Comparison of ENCODE assay signal across 9 cellular contexts in the genomic region with DNA sequence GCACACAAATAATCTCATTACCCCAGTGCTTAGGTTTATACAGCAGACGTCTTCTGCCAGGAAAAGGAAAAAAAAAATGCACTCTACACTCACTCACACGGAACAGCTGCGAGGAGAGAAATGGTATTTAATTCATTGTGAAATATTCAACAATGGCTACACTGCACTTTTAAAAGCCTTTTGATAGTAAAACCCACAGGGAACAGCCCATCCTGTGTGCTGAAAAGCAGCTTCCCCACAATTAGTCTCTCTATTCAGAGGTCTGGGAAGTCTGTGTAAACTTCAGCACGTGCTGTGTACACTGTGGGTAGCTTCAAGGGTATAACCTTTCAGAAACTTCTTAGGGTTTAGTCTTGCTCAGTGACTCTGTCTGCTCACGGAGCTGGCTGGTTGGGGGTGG. TPM values are rescaled to one million over a fixed set of nuclear protein-coding genes. Genes with fewer than 3 reads are reported as not detected.
DNase-seq lines count a peak whose midpoint lies in the region; ATAC-seq, FAIRE-seq and TF ChIP-seq lines count a peak whose summit lies in the region.
"Had no signal": no experiment of that assay in that cellular context is flagged by ENCODE, and none has a peak within 500 bp of the region (broad histone marks: within the 10 kb centered on the region; RNA-seq: fewer than 3 reads in every experiment).

No MANE protein-coding gene starts in this region.

- peak; percentile 14 for DNase-seq in NCI-H2196 (lab: John Stamatoyannopoulos, UW; ENCODE audit: unreplicated experiment)
- DNase-seq in NCI-H2196 treated with DMSO at 0.1 percent for 48 hours (lab: John Stamatoyannopoulos, UW; ENCODE audit: unreplicated experiment): no peak
- peak; percentile 95 for DNase-seq in NCI-H69 (lab: John Stamatoyannopoulos, UW)
- peak; percentile 58 for DNase-seq in epidermal melanocyte (ENCODE audit: insufficient read length, low spot score)
- DNase-seq in gastrocnemius medialis: no peak
- no peak for DNase-seq in RCC 7860 (ENCODE audit: low spot score)
- DNase-seq in D721Med (ENCODE audit: insufficient read length, low spot score): no peak
- no peak for DNase-seq in Kasumi-1 (lab: John Stamatoyannopoulos, UW)

- intact Hi-C loops in gastrocnemius medialis (cut with DNase I; ENCODE audit: low total_unique reads): no loop called here

- H3K9me3 ChIP-seq in gastrocnemius medialis: no peaks in the 10 kb centered on the region

- ATAC-seq in gastrocnemius medialis: peak in 1 of 2 donors; percentile 28

- FAIRE-seq in RCC 7860 (lab: Jason Lieb, UNC) (no peak), D721Med (lab: Jason Lieb, UNC) (no peak)
- FAIRE-seq: A204.1 had no signal

- no peak overlapping the region for H3K4me3 ChIP-seq in gastrocnemius medialis

- peaks cover 16 to 25% of the 10 kb centered on the region in 2 donors for H3K4me1 ChIP-seq in gastrocnemius medialis

- no peak for TF ChIP-seq CTCF in gastrocnemius medialis (IDR thresholded peaks at IDR 0.05 in 4 of 5, conservative IDR thresholded peaks at IDR 0.05 in 1 of 5)
- no peak for TF ChIP-seq CTCF in D721Med (IDR thresholded peaks at IDR 0.05; ENCODE audit: insufficient read depth, missing control alignments)

- peak overlapping the region in 3 of 4 donors; percentile 27 to 48 (median 31) for H3K27ac ChIP-seq in gastrocnemius medialis

- no peaks in the 10 kb centered on the region for H3K36me3 ChIP-seq in gastrocnemius medialis

- H3K27me3 ChIP-seq in gastrocnemius medialis: no peaks in the 10 kb centered on the region

- no peak for TF ChIP-seq POLR2A in gastrocnemius medialis (IDR thresholded peaks at IDR 0.05)

- in situ Hi-C loops in gastrocnemius medialis (cut with MboI; ENCODE audit: low sequenced_read_pairs in 4 of 4): no loop called here

RNA-seq across cellular contexts. Expression of gene ETS1, which starts 42.7 kb away (rescaled TPM):
- total RNA-seq in gastrocnemius medialis: 10 to 100 TPM; 16.8 to 24.9 (median 21.8) TPM

Comparison
In these comparisons a context has a peak if more than half of its experiments do, and no peak if none do; other contexts are left out.
1. DNase-seq: peak in NCI-H2196 (single experiment), NCI-H69 (single experiment) and epidermal melanocyte (single experiment); none in NCI-H2196 treated with DMSO at 0.1 percent for 48 hours (single experiment), gastrocnemius medialis (0 of 2), RCC 7860 (single experiment), D721Med (single experiment) and Kasumi-1 (0 of 2).